In genomic region chr10:74275755-74276154, GRCh38 we compare ENCODE assay signal across 28 cellular contexts.
"Had no signal": no experiment of that assay in that cellular context is flagged by ENCODE, and none has a peak within 500 bp of the region (broad histone marks: within the 10 kb centered on the region; RNA-seq: fewer than 3 reads in every experiment).

No MANE protein-coding gene starts in this region.

- H3K4me3 Mint-ChIP-seq: activated B cell treated with CpG ODN at 0.5 μM for 24 hours; activated CD4-positive, alpha-beta memory T cell treated with anti-CD3 and anti-CD28 coated beads, Interleukin-2, amount 10 ng/mL, durations not matched to agents 7 days and 5 days; activated CD4-positive, alpha-beta T cell treated with anti-CD3 and anti-CD28 coated beads, Interleukin-2, amount 10 ng/mL, durations not matched to agents 7 days and 5 days; activated naive CD4-positive, alpha-beta T cell treated with anti-CD3 and anti-CD28 coated beads, Interleukin-2, amount 10 ng/mL, durations not matched to agents 7 days and 5 days; activated naive CD8-positive, alpha-beta T cell treated with anti-CD3 and anti-CD28 coated beads, Interleukin-2, amount 10 ng/mL, durations not matched to agents 7 days and 5 days; activated T-cell treated with anti-CD3 and anti-CD28 coated beads, Interleukin-2, amount 50 U/mL, for 24 hours; activated T-cell treated with anti-CD3 and anti-CD28 coated beads, Interleukin-2, amount 50 U/mL, for 72 hours; T-helper 17 cell; T-helper 2 cell treated with Interferon-gamma antibody and Interleukin-4, amounts not matched to agents 5 μg/mL and 100 μg/mL, for 36 hours had no signal

- H3K9me3 Mint-ChIP-seq: activated B cell treated with CpG ODN at 0.5 μM for 24 hours; activated CD4-positive, alpha-beta memory T cell treated with anti-CD3 and anti-CD28 coated beads, Interleukin-2, amount 10 ng/mL, durations not matched to agents 7 days and 5 days; activated CD4-positive, alpha-beta T cell treated with anti-CD3 and anti-CD28 coated beads, Interleukin-2, amount 10 ng/mL, durations not matched to agents 7 days and 5 days; activated naive CD4-positive, alpha-beta T cell treated with anti-CD3 and anti-CD28 coated beads, Interleukin-2, amount 10 ng/mL, durations not matched to agents 7 days and 5 days; activated naive CD4-positive, alpha-beta T cell treated with anti-CD3 and anti-CD28 coated beads, Interleukin-2, amount 50 U/mL, for 72 hours; activated naive CD8-positive, alpha-beta T cell treated with anti-CD3 and anti-CD28 coated beads, Interleukin-2, amount 10 ng/mL, durations not matched to agents 7 days and 5 days; activated T-cell treated with anti-CD3 and anti-CD28 coated beads, Interleukin-2, amount 50 U/mL, for 24 hours; activated T-cell treated with anti-CD3 and anti-CD28 coated beads, Interleukin-2, amount 50 U/mL, for 72 hours; T-helper 2 cell treated with Interferon-gamma antibody and Interleukin-4, amounts not matched to agents 5 μg/mL and 100 μg/mL, for 36 hours had no signal

- H3K27me3 ChIP-seq: brain microvascular endothelial cell, colonic mucosa, esophagus squamous epithelium, gastroesophageal sphincter had no signal

- H3K36me3 Mint-ChIP-seq: activated naive CD4-positive, alpha-beta T cell treated with anti-CD3 and anti-CD28 coated beads, Interleukin-2, amount 10 ng/mL, durations not matched to agents 7 days and 5 days had no signal

- H3K27ac Mint-ChIP-seq: activated B cell treated with CpG ODN at 0.5 μM for 24 hours; activated CD4-positive, alpha-beta memory T cell treated with anti-CD3 and anti-CD28 coated beads, Interleukin-2, amount 10 ng/mL, durations not matched to agents 7 days and 5 days; activated CD4-positive, alpha-beta T cell treated with anti-CD3 and anti-CD28 coated beads, Interleukin-2, amount 10 ng/mL, durations not matched to agents 7 days and 5 days; activated naive CD4-positive, alpha-beta T cell treated with anti-CD3 and anti-CD28 coated beads, Interleukin-2, amount 10 ng/mL, durations not matched to agents 7 days and 5 days; activated naive CD8-positive, alpha-beta T cell treated with anti-CD3 and anti-CD28 coated beads, Interleukin-2, amount 10 ng/mL, durations not matched to agents 7 days and 5 days; T-helper 17 cell; T-helper 2 cell treated with Interferon-gamma antibody and Interleukin-4, amounts not matched to agents 5 μg/mL and 100 μg/mL, for 36 hours had no signal

- H3K9me3 ChIP-seq: colonic mucosa, esophagus squamous epithelium, gastroesophageal sphincter had no signal

- ATAC-seq: activated CD4-positive, CD25-positive, alpha-beta regulatory T cell treated with anti-CD3 and anti-CD28 coated beads, Interleukin-2, amount 50 U/mL, for 24 hours; activated naive CD4-positive, alpha-beta T cell treated with anti-CD3 and anti-CD28 coated beads, Interleukin-2, amount 50 U/mL, for 72 hours; activated T-cell treated with anti-CD3 and anti-CD28 coated beads, Interleukin-2, amount 50 U/mL, for 72 hours; gastroesophageal sphincter; T-helper 17 cell had no signal

- H3K4me1 Mint-ChIP-seq: activated CD4-positive, alpha-beta memory T cell treated with anti-CD3 and anti-CD28 coated beads, Interleukin-2, amount 10 ng/mL, durations not matched to agents 7 days and 5 days; activated CD4-positive, alpha-beta T cell treated with anti-CD3 and anti-CD28 coated beads, Interleukin-2, amount 10 ng/mL, durations not matched to agents 7 days and 5 days; activated naive CD4-positive, alpha-beta T cell treated with anti-CD3 and anti-CD28 coated beads, Interleukin-2, amount 10 ng/mL, durations not matched to agents 7 days and 5 days had no signal

- H3K4me1 ChIP-seq: colonic mucosa, esophagus squamous epithelium, gastroesophageal sphincter had no signal

- H3K4me3 ChIP-seq: colonic mucosa, esophagus squamous epithelium, gastroesophageal sphincter had no signal

- H3K27ac ChIP-seq: brain microvascular endothelial cell, colonic mucosa, epithelial cell of prostate, esophagus squamous epithelium, gastroesophageal sphincter, WERI-Rb-1 had no signal

- H3K36me3 ChIP-seq: brain microvascular endothelial cell, colonic mucosa, esophagus squamous epithelium, gastroesophageal sphincter, WERI-Rb-1 had no signal

- DNase-seq: activated B cell treated with CpG ODN at 0.5 μM for 24 hours; activated CD4-positive, alpha-beta memory T cell treated with anti-CD3 and anti-CD28 coated beads, Interleukin-2, amount 10 ng/mL, durations not matched to agents 7 days and 5 days; activated CD4-positive, alpha-beta T cell treated with anti-CD3 and anti-CD28 coated beads, Interleukin-2, amount 10 ng/mL, durations not matched to agents 7 days and 5 days; activated CD4-positive, alpha-beta T cell treated with anti-CD3 and anti-CD28 coated beads, Interleukin-2, amount 50 U/mL, for 4 hours; activated CD8-positive, alpha-beta memory T cell treated with anti-CD3 and anti-CD28 coated beads, Interleukin-2, amount 50 U/mL, for 48 hours; activated gamma-delta T cell; activated naive CD4-positive, alpha-beta T cell; activated naive CD4-positive, alpha-beta T cell treated with anti-CD3 and anti-CD28 coated beads, Interleukin-2, amount 10 ng/mL, durations not matched to agents 7 days and 5 days; activated naive CD8-positive, alpha-beta T cell treated with anti-CD3 and anti-CD28 coated beads, Interleukin-2, amount 10 ng/mL, durations not matched to agents 7 days and 5 days; activated T-cell treated with anti-CD3 and anti-CD28 coated beads for 4 hours; activated T-cell treated with anti-CD3 and anti-CD28 coated beads, Interleukin-2, amount 50 U/mL, for 24 hours; activated T-cell treated with anti-CD3 and anti-CD28 coated beads, Interleukin-2, amount 50 U/mL, for 72 hours; brain microvascular endothelial cell; central memory CD4-positive, alpha-beta T cell; cerebellar nuclear complex; colonic mucosa; effector CD8-positive, alpha-beta T cell; esophagus squamous epithelium; foreskin melanocyte; T-helper 1 cell; T-helper 17 cell; T1000; WERI-Rb-1 had no signal

- H3K27me3 Mint-ChIP-seq: activated B cell treated with CpG ODN at 0.5 μM for 24 hours; activated CD4-positive, alpha-beta memory T cell treated with anti-CD3 and anti-CD28 coated beads, Interleukin-2, amount 10 ng/mL, durations not matched to agents 7 days and 5 days; activated CD4-positive, alpha-beta T cell treated with anti-CD3 and anti-CD28 coated beads, Interleukin-2, amount 10 ng/mL, durations not matched to agents 7 days and 5 days; activated naive CD4-positive, alpha-beta T cell treated with anti-CD3 and anti-CD28 coated beads, Interleukin-2, amount 10 ng/mL, durations not matched to agents 7 days and 5 days; activated naive CD8-positive, alpha-beta T cell treated with anti-CD3 and anti-CD28 coated beads, Interleukin-2, amount 10 ng/mL, durations not matched to agents 7 days and 5 days; activated T-cell treated with anti-CD3 and anti-CD28 coated beads, Interleukin-2, amount 50 U/mL, for 24 hours; T-helper 17 cell had no signal
